Comparison of ENCODE assay signal across 33 cellular contexts in genomic region chr11:114616516-114616915, GRCh38. TPM values are rescaled to one million over a fixed set of nuclear protein-coding genes. Genes with fewer than 3 reads are reported as not detected.
"Had no signal": no experiment of that assay in that cellular context is flagged by ENCODE, and none has a peak within 500 bp of the region (broad histone marks: within the 10 kb centered on the region; RNA-seq: fewer than 3 reads in every experiment).

No MANE protein-coding gene starts in this region.

- H3K27me3 ChIP-seq: left lung, right atrium auricular region, right lobe of liver, stomach, testis, thyroid gland, transverse colon, upper lobe of left lung, vagina had no signal

- H3K4me3 ChIP-seq: left lung, lower lobe of right lung, right atrium auricular region, right lobe of liver, smooth muscle cell, stomach, testis, thyroid gland, transverse colon, upper lobe of left lung, vagina had no signal

- H3K4me2 ChIP-seq: smooth muscle cell had no signal

- H3K4me1 Mint-ChIP-seq: naive thymus-derived CD8-positive, alpha-beta T cell; nephron; neural crest cell; stimulated activated naive B cell treated with anti-CD40 and anti-IgM and Interleukin-4, amounts not matched to agents 10 μg/mL and 1 μg/mL and 100 μg/mL, for 72 hours had no signal

- H3K9me3 Mint-ChIP-seq: naive thymus-derived CD8-positive, alpha-beta T cell; stimulated activated naive B cell treated with anti-CD40 and anti-IgM and Interleukin-4, amounts not matched to agents 10 μg/mL and 1 μg/mL and 100 μg/mL, for 72 hours had no signal

- H2AFZ ChIP-seq: parathyroid adenoma had no signal

- H3K9ac ChIP-seq: parathyroid adenoma had no signal

- H3K79me2 ChIP-seq: parathyroid adenoma had no signal

- H3K27ac Mint-ChIP-seq: naive thymus-derived CD8-positive, alpha-beta T cell; nephron; progenitor cell of endocrine pancreas; stimulated activated naive B cell treated with anti-CD40 and anti-IgM and Interleukin-4, amounts not matched to agents 10 μg/mL and 1 μg/mL and 100 μg/mL, for 72 hours had no signal

- H3K27ac ChIP-seq: left lung, lower lobe of right lung, parathyroid adenoma, right atrium auricular region, right lobe of liver, stomach, testis, thyroid gland, transverse colon, upper lobe of left lung, vagina had no signal

- H3K36me3 ChIP-seq: left lung, lower lobe of right lung, right atrium auricular region, right lobe of liver, stomach, thyroid gland, transverse colon, upper lobe of left lung, vagina had no signal

- H3K9me3 ChIP-seq: lower lobe of right lung, right atrium auricular region, right lobe of liver, testis, thyroid gland, transverse colon, upper lobe of left lung, vagina had no signal

- H3K4me3 Mint-ChIP-seq: naive thymus-derived CD8-positive, alpha-beta T cell; nephron; neural crest cell; stimulated activated naive B cell treated with anti-CD40 and anti-IgM and Interleukin-4, amounts not matched to agents 10 μg/mL and 1 μg/mL and 100 μg/mL, for 72 hours had no signal

- H3K27me3 Mint-ChIP-seq: naive thymus-derived CD8-positive, alpha-beta T cell; progenitor cell of endocrine pancreas; stimulated activated naive B cell treated with anti-CD40 and anti-IgM and Interleukin-4, amounts not matched to agents 10 μg/mL and 1 μg/mL and 100 μg/mL, for 72 hours had no signal

- ATAC-seq: left cardiac atrium; left lung; lower lobe of right lung; naive thymus-derived CD8-positive, alpha-beta T cell; right lobe of liver; stimulated activated naive B cell treated with anti-CD40 and anti-IgM and Interleukin-4, amounts not matched to agents 10 μg/mL and 1 μg/mL and 100 μg/mL, for 72 hours; stimulated activated naive CD8-positive, alpha-beta T cell treated with anti-CD3 and anti-CD28 coated beads, Interleukin-15, Interleukin-2, amounts not matched to agents 100 U/mL and 50 U/mL, for 24 hours had no signal

- FAIRE-seq: keratinocyte had no signal

- H3K36me3 Mint-ChIP-seq: naive thymus-derived CD8-positive, alpha-beta T cell; stimulated activated naive B cell treated with anti-CD40 and anti-IgM and Interleukin-4, amounts not matched to agents 10 μg/mL and 1 μg/mL and 100 μg/mL, for 72 hours had no signal

- H3K4me1 ChIP-seq: left lung, lower lobe of right lung, parathyroid adenoma, right atrium auricular region, right lobe of liver, stomach, testis, thyroid gland, transverse colon, upper lobe of left lung, vagina had no signal

- DNase-seq: kidney glomerular epithelial cell; left cardiac atrium; left lung; lower lobe of right lung; mammary epithelial cell; mesenchymal stem cell; naive thymus-derived CD8-positive, alpha-beta T cell; nucleus accumbens; right lobe of liver; stimulated activated CD4-positive, alpha-beta T cell treated with anti-CD3 and anti-CD28 coated beads, Interleukin-2, amount 100 ng/mL, for 24 hours; stimulated activated CD4-positive, alpha-beta T cell treated with anti-CD3 and anti-CD28 coated beads, Interleukin-4, amount 100 ng/mL, for 1 hour; stimulated activated naive B cell treated with anti-CD40 and anti-IgM and Interleukin-4, amounts not matched to agents 10 μg/mL and 1 μg/mL and 100 μg/mL, for 72 hours; stimulated activated naive CD8-positive, alpha-beta T cell treated with anti-CD3 and anti-CD28 coated beads, Interleukin-15, Interleukin-2, amounts not matched to agents 100 U/mL and 50 U/mL, for 24 hours; stomach; testis; thyroid gland; transverse colon; upper lobe of left lung had no signal

RNA-seq across cellular contexts. Expression of gene NXPE4, which starts 20.9 kb away (rescaled TPM):
- total RNA-seq: left cardiac atrium; left lung; liver; lower lobe of right lung; mammary epithelial cell; mucosa of gallbladder; naive thymus-derived CD8-positive, alpha-beta T cell; neural crest cell; osteoblast; progenitor cell of endocrine pancreas; pulmonary artery endothelial cell; renal cortical epithelial cell; right atrium auricular region; right lobe of liver; skeletal muscle tissue; smooth muscle cell; testis; thyroid gland; urinary bladder; vagina had no signal
- polyA plus RNA-seq: keratinocyte; liver; mammary epithelial cell; naive thymus-derived CD8-positive, alpha-beta T cell; smooth muscle cell; stomach; urinary bladder had no signal

RNA-seq across cellular contexts. Expression of gene NXPE1, which starts 56.8 kb away (rescaled TPM):
- total RNA-seq: left cardiac atrium; left lung; liver; lower lobe of right lung; mammary epithelial cell; mucosa of gallbladder; naive thymus-derived CD8-positive, alpha-beta T cell; neural crest cell; osteoblast; progenitor cell of endocrine pancreas; pulmonary artery endothelial cell; renal cortical epithelial cell; right atrium auricular region; right lobe of liver; skeletal muscle tissue; smooth muscle cell; thyroid gland; upper lobe of left lung; urinary bladder; vagina had no signal
- polyA plus RNA-seq: keratinocyte; liver; mammary epithelial cell; naive thymus-derived CD8-positive, alpha-beta T cell; smooth muscle cell; stomach had no signal
